ENCODE assay signal across 24 cellular contexts in the genomic region with DNA sequence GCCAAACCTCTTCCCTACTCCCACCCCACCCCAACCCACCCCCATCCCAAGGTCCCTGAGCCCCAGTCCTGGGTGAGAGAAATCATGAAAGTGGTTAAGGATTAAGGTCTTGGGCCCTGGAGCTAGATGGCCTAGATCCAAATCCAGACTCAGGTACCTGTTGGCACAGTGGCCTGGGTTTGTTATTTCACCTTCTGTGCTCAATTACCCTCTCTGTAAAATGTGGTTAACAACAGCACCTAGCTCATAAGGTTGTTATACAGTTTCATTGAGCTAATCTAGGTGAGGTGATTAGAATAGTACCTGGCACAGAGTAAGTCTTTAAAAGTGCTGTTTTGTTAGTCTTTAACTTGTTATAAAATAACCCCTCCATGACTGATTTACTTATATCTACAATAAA.
"Had no signal": no experiment of that assay in that cellular context is flagged by ENCODE, and none has a peak within 500 bp of the region (broad histone marks: within the 10 kb centered on the region; RNA-seq: fewer than 3 reads in every experiment).

No MANE protein-coding gene starts in this region.

- H3K36me3 ChIP-seq: brain microvascular endothelial cell, cardiac muscle cell had no signal

- H3K27ac ChIP-seq: brain microvascular endothelial cell, cardiac muscle cell, KMS-11, SK-N-MC had no signal

- H3K4me3 ChIP-seq: cardiac muscle cell, SK-N-MC had no signal

- ATAC-seq: activated CD8-positive, alpha-beta T cell treated with anti-CD3 and anti-CD28 coated beads for 36 hours; activated T-cell treated with anti-CD3 and anti-CD28 coated beads, Interleukin-2, amount 50 U/mL, for 72 hours; PC-3; T-cell had no signal

- H3K27me3 ChIP-seq: brain microvascular endothelial cell, cardiac muscle cell had no signal

- DNase-seq: activated CD4-positive, alpha-beta T cell treated with anti-CD3 and anti-CD28 coated beads, Interleukin-2, amount 50 U/mL, for 1 hour; activated CD4-positive, CD25-positive, alpha-beta regulatory T cell; activated CD8-positive, alpha-beta memory T cell treated with anti-CD3 and anti-CD28 coated beads, Interleukin-2, amount 50 U/mL, for 4 hours; activated CD8-positive, alpha-beta T cell treated with anti-CD3 and anti-CD28 coated beads for 36 hours; activated gamma-delta T cell treated with Interleukin-2 at 50 U/mL for 16 hours; activated naive CD4-positive, alpha-beta T cell treated with anti-CD3 and anti-CD28 coated beads, Interleukin-2, amount 10 ng/mL, durations not matched to agents 7 days and 5 days; activated naive CD8-positive, alpha-beta T cell treated with anti-CD3 and anti-CD28 coated beads for 36 hours; activated T-cell treated with anti-CD3 and anti-CD28 coated beads, Interleukin-2, amount 50 U/mL, for 72 hours; brain microvascular endothelial cell; NCI-H1092; NCI-H1417; NCI-H2081; NCI-H2171 treated with DMSO at 0.1 percent for 48 hours; NCI-H226; NCI-H510A; NCI-H526 treated with DMSO at 0.1 percent for 48 hours; PC-3; SIG-M5; T-cell; T-helper 2 cell; T1000 had no signal
